In genomic region chr4:87150498-87151261, GRCh38 we compare ENCODE assay signal across 8 cellular contexts.
DNase-seq lines count a peak whose midpoint lies in the region; ATAC-seq and TF ChIP-seq lines count a peak whose summit lies in the region.

No MANE protein-coding gene starts in this region.

- H4K20me1 ChIP-seq in KMS-11 (ENCODE audit: insufficient read depth) (no peaks in the 10 kb centered on the region), PC-9 (ENCODE audit: insufficient read depth) (no peaks in the 10 kb centered on the region)

- ATAC-seq in GM21381 (IDR thresholded peaks at IDR 0.05; ENCODE audit: unreplicated experiment): peak; percentile 62
- peak; percentile 75 for ATAC-seq in left ventricle myocardium superior

- H3K27ac ChIP-seq in KMS-11: no peak overlapping the region
- no peak overlapping the region for H3K27ac ChIP-seq in PC-9

- H3K27me3 ChIP-seq in KMS-11 (ENCODE audit: insufficient read depth, low read depth): no peaks in the 10 kb centered on the region
- H3K27me3 ChIP-seq in PC-9 (ENCODE audit: insufficient read depth, low read depth): no peaks in the 10 kb centered on the region

- H3K79me2 ChIP-seq in KMS-11 (ENCODE audit: insufficient read depth, low read depth) (no peaks in the 10 kb centered on the region), PC-9 (ENCODE audit: low read depth) (no peaks in the 10 kb centered on the region)

- H3K4me1 ChIP-seq in KMS-11 (ENCODE audit: low read depth, poor library complexity, severe bottlenecking): no peaks in the 10 kb centered on the region
- no peaks in the 10 kb centered on the region for H3K4me1 ChIP-seq in PC-9 (replicated peaks; ENCODE audit: insufficient read depth)

- H3F3A ChIP-seq in PC-9 (ENCODE audit: insufficient read depth, low read depth): no peaks in the 10 kb centered on the region

- H3K9me3 ChIP-seq in PC-9 (ENCODE audit: insufficient read depth, low read depth): no peaks in the 10 kb centered on the region

- no peak overlapping the region for H3K9ac ChIP-seq in KMS-11

- CTCF ChIA-PET in PC-9 (lab: Charles Lee): interaction anchor here (0.5 to 1.2 kb wide), 6 partner anchors 17 to 247 kb away, joined by 3 to 9 read pairs (median 4); no protein-coding TSS in a partner anchor

- POLR2A ChIA-PET in PC-9 (lab: Charles Lee; ENCODE audit: unreplicated experiment): interaction anchor here (0.6 to 0.7 kb wide), 2 partner anchors 216 to 231 kb away, joined by 3 to 5 read pairs; partner anchors contain the start of gene AFF1

- intact Hi-C loops in PC-9 (cut with micrococcal nuclease; ENCODE audit: unreplicated experiment): loop anchor here (1.0 to 5.0 kb wide), 4 partner anchors 84 to 697 kb away; no protein-coding TSS in a partner anchor
- intact Hi-C loops in left ventricle myocardium superior (cut with micrococcal nuclease): loop anchor here (5.0 kb wide), 1 partner anchor 87 kb away; no protein-coding TSS in a partner anchor

- H3K36me3 ChIP-seq in KMS-11 (ENCODE audit: insufficient read depth) (no peaks in the 10 kb centered on the region), PC-9 (ENCODE audit: low read depth) (no peaks in the 10 kb centered on the region)

- no TSS peak for BruUV-seq in PC-9 (replicated peaks; lab: Mats Ljungman, UMichigan)

- H3K4me3 ChIP-seq in KMS-11 (IDR thresholded peaks at IDR 0.05; ENCODE audit: insufficient read depth, low read depth, low read length): no peak overlapping the region
- no peak overlapping the region for H3K4me3 ChIP-seq in PC-9

- no peak overlapping the region for H2AFZ ChIP-seq in KMS-11 (ENCODE audit: low read depth)
- no peak overlapping the region for H2AFZ ChIP-seq in PC-9

- TF ChIP-seq CTCF in KMS-11 (conservative IDR thresholded peaks at IDR 0.05; ENCODE audit: low read depth, low read length) (peak; percentile 97), PC-9 (conservative IDR thresholded peaks at IDR 0.05) (peak; percentile 91)

- H3K4me2 ChIP-seq in KMS-11 (no peak overlapping the region), PC-9 (no peak overlapping the region)

- no peaks in the 10 kb centered on the region for H3K9me2 ChIP-seq in PC-9 (ENCODE audit: insufficient read depth)

- peak; percentile 32 for DNase-seq in Daoy (ENCODE audit: low read depth)
- DNase-seq in PC-9: peak; percentile 16 to 38
- peak; percentile 67 for DNase-seq in amniotic epithelial cell (ENCODE audit: low read depth)
- DNase-seq in left ventricle myocardium superior: no peak
- DNase-seq in retina: peak; percentile 57
- no peak for DNase-seq in cortex of kidney (lab: John Stamatoyannopoulos, UW)

Comparison
In these comparisons a context has a peak if more than half of its experiments do, and no peak if none do; other contexts are left out.
1. DNase-seq: peak in Daoy (single experiment), PC-9 (2 of 2), amniotic epithelial cell (single experiment) and retina (single experiment); none in left ventricle myocardium superior (single experiment) and cortex of kidney (single experiment).